ENCODE assay signal across 2 cellular contexts in the genomic region with DNA sequence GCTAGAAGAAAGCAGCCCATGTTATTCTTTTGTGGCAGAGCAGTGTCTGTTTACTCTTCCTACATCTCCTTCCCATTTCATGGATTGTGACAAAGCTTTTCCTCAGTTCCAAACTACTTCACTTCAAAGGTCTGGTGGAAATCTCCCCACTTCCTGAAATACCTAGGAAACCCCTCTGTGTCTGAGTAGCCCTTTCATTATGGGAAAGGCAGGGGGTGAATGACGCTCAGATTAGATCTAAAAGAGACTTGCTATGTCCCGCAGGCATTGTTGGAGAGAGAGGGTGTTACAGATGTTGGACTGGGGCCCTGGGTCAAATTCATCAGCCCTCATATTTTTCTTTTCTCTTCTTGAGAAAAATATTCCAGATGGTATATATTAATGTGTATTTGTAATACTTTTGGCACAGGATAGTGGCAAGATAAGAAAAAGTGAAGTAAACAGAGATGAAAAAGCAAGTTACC.
TF ChIP-seq lines count a peak whose summit lies in the region.

No MANE protein-coding gene starts in this region.

TF ChIP-seq in A549, 52 proteins besides CTCF, POLR2A, EP300 and RAD21:
- TF ChIP-seq PHF8 (IDR thresholded peaks at IDR 0.05; ENCODE audit: borderline replicate concordance, low read depth) (no peak), CBX2 (IDR thresholded peaks at IDR 0.05; ENCODE audit: borderline replicate concordance, low read depth) (no peak), ZFP36 (IDR thresholded peaks at IDR 0.05; ENCODE audit: borderline replicate concordance, partially characterized antibody) (no peak), TP53 (CRISPR knock-in tag; IDR thresholded peaks at IDR 0.05) (no peak), RFX5 (IDR thresholded peaks at IDR 0.05) (no peak), ZNF302 (CRISPR knock-in tag; IDR thresholded peaks at IDR 0.05) (no peak), USF2 (IDR thresholded peaks at IDR 0.05) (no peak), MYC (IDR thresholded peaks at IDR 0.05; ENCODE audit: borderline replicate concordance, low read length) (no peak), REST (IDR thresholded peaks at IDR 0.05) (no peak), PBX3 (IDR thresholded peaks at IDR 0.05) (no peak), RARB (CRISPR knock-in tag; IDR thresholded peaks at IDR 0.05) (no peak)
TF ChIP-seq in A549: peak in this region for 0.

TF ChIP-seq in IMR-90, 13 proteins besides CTCF, POLR2A, EP300 and RAD21:
- TF ChIP-seq MXI1 (IDR thresholded peaks at IDR 0.05; ENCODE audit: borderline replicate concordance, low read depth, low read length) (no peak), RCOR1 (IDR thresholded peaks at IDR 0.05; ENCODE audit: insufficient replicate concordance, low read length) (no peak), MAZ (IDR thresholded peaks at IDR 0.05; ENCODE audit: borderline replicate concordance, low read depth, low read length) (no peak), NFE2L2 (IDR thresholded peaks at IDR 0.05; ENCODE audit: low read depth, low read length) (no peak), CHD1 (IDR thresholded peaks at IDR 0.05; ENCODE audit: low read depth, low read length) (no peak), USF2 (IDR thresholded peaks at IDR 0.05; ENCODE audit: low read depth, low read length) (no peak), ELK1 (IDR thresholded peaks at IDR 0.05; ENCODE audit: borderline replicate concordance, low read depth, low read length) (no peak), CEBPB (IDR thresholded peaks at IDR 0.05; ENCODE audit: low read depth, low read length) (no peak), MAFK (IDR thresholded peaks at IDR 0.05; ENCODE audit: low read depth, low read length) (no peak), SMC3 (IDR thresholded peaks at IDR 0.05; ENCODE audit: low read depth, low read length) (no peak), RFX5 (IDR thresholded peaks at IDR 0.05; ENCODE audit: low read depth, low read length) (no peak), BHLHE40 (IDR thresholded peaks at IDR 0.05; ENCODE audit: low read depth, low read length) (no peak), FOS (IDR thresholded peaks at IDR 0.05; ENCODE audit: low read depth, low read length) (no peak)
